2 cellular contexts compared by ENCODE assay signal in the genomic region with DNA sequence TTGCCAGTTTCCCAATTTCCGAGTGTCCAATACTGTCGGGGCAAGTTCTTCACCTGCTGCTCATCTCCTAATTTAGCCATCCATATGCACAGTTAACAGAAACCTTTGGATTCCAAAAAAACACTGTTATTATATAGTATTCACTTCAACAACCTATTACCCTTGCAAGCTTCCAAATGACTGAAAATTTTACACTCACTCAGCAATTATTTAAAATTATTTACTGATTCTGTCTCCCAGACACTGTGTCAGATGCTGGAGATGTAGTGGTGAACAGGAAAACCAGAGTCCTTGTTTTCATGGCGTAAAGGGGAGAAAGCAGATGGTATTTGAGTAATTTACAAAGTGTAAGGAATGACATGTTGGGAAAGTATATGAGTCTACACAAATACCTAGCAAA.
TF ChIP-seq lines count a peak whose summit lies in the region.

No MANE protein-coding gene starts in this region.

TF ChIP-seq in HepG2, 621 proteins besides CTCF, POLR2A, EP300 and RAD21:
- TF ChIP-seq RARA (CRISPR knock-in tag; IDR thresholded peaks at IDR 0.05): no peak
- TF ChIP-seq ZNF75D (CRISPR knock-in tag; IDR thresholded peaks at IDR 0.05; ENCODE audit: borderline replicate concordance): no peak
- TF ChIP-seq MAFK (conservative IDR thresholded peaks at IDR 0.05 in 1 of 2, IDR thresholded peaks at IDR 0.05 in 1 of 2; ENCODE audit: low read length in 2 of 2): peak; percentile 72
- peak; percentile 50; the same call in 1 of the 2 replicates for TF ChIP-seq MAFF (IDR thresholded peaks at IDR 0.05; ENCODE audit: low read depth, low read length)
- no peak for TF ChIP-seq FLYWCH1 (CRISPR knock-in tag; IDR thresholded peaks at IDR 0.05)

TF ChIP-seq in K562, 482 proteins besides CTCF, POLR2A, EP300 and RAD21:
- TF ChIP-seq XRCC4 (IDR thresholded peaks at IDR 0.05; ENCODE audit: extremely low read depth, insufficient read depth, insufficient read length) (no peak), ZBTB26 (CRISPR knock-in tag; IDR thresholded peaks at IDR 0.05) (no peak), ZNF316 (IDR thresholded peaks at IDR 0.05) (peak; percentile 38; the same call in 1 of the 2 replicates)
